Comparison of ENCODE assay signal across 1 cellular context in genomic region chr9:20528253-20528652, GRCh38.
TF ChIP-seq lines count a peak whose summit lies in the region.

No MANE protein-coding gene starts in this region.

TF ChIP-seq in HepG2, 621 proteins besides CTCF, POLR2A, EP300 and RAD21:
- TF ChIP-seq MLLT10 (CRISPR knock-in tag; IDR thresholded peaks at IDR 0.05) (no peak), ZBED4 (CRISPR knock-in tag; IDR thresholded peaks at IDR 0.05; ENCODE audit: borderline replicate concordance) (no peak), MED8 (CRISPR knock-in tag; IDR thresholded peaks at IDR 0.05; ENCODE audit: insufficient replicate concordance) (no peak), MTF1 (CRISPR knock-in tag; IDR thresholded peaks at IDR 0.05) (no peak)
- TF ChIP-seq, protein P1, sequence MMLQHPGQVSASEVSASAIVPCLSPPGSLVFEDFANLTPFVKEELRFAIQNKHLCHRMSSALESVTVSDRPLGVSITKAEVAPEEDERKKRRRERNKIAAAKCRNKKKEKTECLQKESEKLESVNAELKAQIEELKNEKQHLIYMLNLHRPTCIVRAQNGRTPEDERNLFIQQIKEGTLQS (CRISPR knock-in tag; IDR thresholded peaks at IDR 0.05), result no peak
- TF ChIP-seq, protein P2, sequence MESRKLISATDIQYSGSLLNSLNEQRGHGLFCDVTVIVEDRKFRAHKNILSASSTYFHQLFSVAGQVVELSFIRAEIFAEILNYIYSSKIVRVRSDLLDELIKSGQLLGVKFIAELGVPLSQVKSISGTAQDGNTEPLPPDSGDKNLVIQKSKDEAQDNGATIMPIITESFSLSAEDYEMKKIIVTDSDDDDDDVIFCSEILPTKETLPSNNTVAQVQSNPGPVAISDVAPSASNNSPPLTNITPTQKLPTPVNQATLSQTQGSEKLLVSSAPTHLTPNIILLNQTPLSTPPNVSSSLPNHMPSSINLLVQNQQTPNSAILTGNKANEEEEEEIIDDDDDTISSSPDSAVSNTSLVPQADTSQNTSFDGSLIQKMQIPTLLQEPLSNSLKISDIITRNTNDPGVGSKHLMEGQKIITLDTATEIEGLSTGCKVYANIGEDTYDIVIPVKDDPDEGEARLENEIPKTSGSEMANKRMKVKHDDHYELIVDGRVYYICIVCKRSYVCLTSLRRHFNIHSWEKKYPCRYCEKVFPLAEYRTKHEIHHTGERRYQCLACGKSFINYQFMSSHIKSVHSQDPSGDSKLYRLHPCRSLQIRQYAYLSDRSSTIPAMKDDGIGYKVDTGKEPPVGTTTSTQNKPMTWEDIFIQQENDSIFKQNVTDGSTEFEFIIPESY (CRISPR knock-in tag; IDR thresholded peaks at IDR 0.05), result no peak
TF ChIP-seq in HepG2: peak in this region for 0.
